ENCODE assay signal across 1 cellular context in genomic region chr18:62759704-62760402, GRCh38.
TF ChIP-seq lines count a peak whose summit lies in the region.

No MANE protein-coding gene starts in this region.

TF ChIP-seq in SK-N-SH treated with all-trans-retinoic acid at 6 μM for 48 hours, 23 proteins besides CTCF, POLR2A, EP300 and RAD21 (continued from another document):
- TF ChIP-seq TSHZ2 (CRISPR knock-in tag; IDR thresholded peaks at IDR 0.05) = no peak
